24 cellular contexts compared by ENCODE assay signal in the genomic region with DNA sequence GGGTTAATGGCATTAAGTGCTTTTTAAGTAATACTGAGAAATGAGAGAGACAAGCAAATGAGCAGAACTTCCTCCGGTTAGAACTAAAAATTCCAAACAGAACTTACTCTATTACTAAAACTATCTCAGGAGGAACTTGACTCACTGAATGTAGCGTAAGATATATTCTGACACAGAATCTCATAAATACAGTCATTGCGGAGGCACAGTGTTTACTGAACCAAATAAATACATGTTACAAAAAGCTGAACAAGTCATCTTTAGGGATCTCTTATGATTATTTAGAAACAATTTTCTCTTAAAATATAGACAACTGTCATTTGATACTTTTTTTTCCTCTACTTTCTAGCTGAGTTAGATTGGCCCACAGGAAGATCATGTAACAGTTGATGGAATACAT.
DNase-seq lines count a peak whose midpoint lies in the region; ATAC-seq, FAIRE-seq and TF ChIP-seq lines count a peak whose summit lies in the region.
"Had no signal": no experiment of that assay in that cellular context is flagged by ENCODE, and none has a peak within 500 bp of the region (broad histone marks: within the 10 kb centered on the region; RNA-seq: fewer than 3 reads in every experiment).

No MANE protein-coding gene starts in this region.

- no peak for FAIRE-seq in kidney (lab: Jason Lieb, UNC)
- FAIRE-seq: bronchial epithelial cell, HTR-8/SVneo had no signal

- H2BK15ac ChIP-seq in IMR-90 (ENCODE audit: low read depth, low read length) = no peak overlapping the region

- no peaks in the 10 kb centered on the region for H4K20me1 ChIP-seq in IMR-90 (ENCODE audit: insufficient read depth, low read length)
- H4K20me1 ChIP-seq in PC-9 (ENCODE audit: insufficient read depth) = no peaks in the 10 kb centered on the region

- 0 out of 2 replicates have a peak overlapping the region, but pooled peaks have one; percentile 36 for H3K9ac ChIP-seq in IMR-90 (ENCODE audit: low read depth, low read length)
- H3K9ac ChIP-seq in kidney (ENCODE audit: low read length in 2 of 2) = no peak overlapping the region

- intact Hi-C loops in IMR-90 (cut with micrococcal nuclease) (loop anchor here (2.0 to 10.0 kb wide), 3 partner anchors 86 to 282 kb away; no protein-coding TSS in a partner anchor), PC-9 (cut with micrococcal nuclease; ENCODE audit: unreplicated experiment) (no loop called here), kidney (cut with DNase I) (no loop called here)
- intact Hi-C loops in naive thymus-derived CD4-positive, alpha-beta T cell (cut with micrococcal nuclease) = no loop called here

- H4K91ac ChIP-seq in IMR-90 (ENCODE audit: insufficient read depth, low read depth, low read length) = no peak overlapping the region

- no peak overlapping the region; the same call in 1 of the 2 replicates for H4K5ac ChIP-seq in IMR-90 (ENCODE audit: low read depth, low read length)

- no peaks in the 10 kb centered on the region; the same call in 1 of the 2 replicates for H3K9me1 ChIP-seq in IMR-90 (ENCODE audit: insufficient read depth, low read length)

- H3K4me1 ChIP-seq in IMR-90 (ENCODE audit: control insufficient read depth, insufficient read depth, low read length) (peaks cover 3% of the 10 kb centered on the region), PC-9 (replicated peaks; ENCODE audit: insufficient read depth) (no peaks in the 10 kb centered on the region), kidney (ENCODE audit: control insufficient read depth in 1 of 2, insufficient read depth in 1 of 2, low read depth in 1 of 2, low read length in 2 of 2) (peaks cover 0 to 3% of the 10 kb centered on the region in 2 donors)
- H3K4me1 ChIP-seq in naive thymus-derived CD4-positive, alpha-beta T cell (ENCODE audit: control insufficient read depth in 2 of 2, insufficient read depth in 2 of 2, low read length in 2 of 2) = peaks cover 10 to 16% of the 10 kb centered on the region in 2 donors
- H3K4me1 ChIP-seq: left lung, thyroid gland had no signal

- H3K4me3 Mint-ChIP-seq in naive thymus-derived CD4-positive, alpha-beta T cell = no peak overlapping the region
- H3K4me3 Mint-ChIP-seq: CD4-positive, CD25-positive, alpha-beta regulatory T cell; endodermal cell; nephron progenitor cell had no signal

- TF ChIP-seq RAD21 in IMR-90 (IDR thresholded peaks at IDR 0.05; ENCODE audit: low read length) = no peak

- H4K8ac ChIP-seq in IMR-90 (ENCODE audit: low read depth in 2 of 2, low read length in 2 of 2) = no peak overlapping the region

- no peak for TF ChIP-seq POLR2A in IMR-90 (IDR thresholded peaks at IDR 0.05; ENCODE audit: low read depth, low read length)

- no peaks in the 10 kb centered on the region for H3K27me3 ChIP-seq in IMR-90 (ENCODE audit: control insufficient read depth, insufficient read depth, low read length)
- no peaks in the 10 kb centered on the region for H3K27me3 ChIP-seq in naive thymus-derived CD4-positive, alpha-beta T cell (ENCODE audit: control insufficient read depth in 2 of 2, insufficient read depth in 2 of 2, low read length in 2 of 2)
- H3K27me3 ChIP-seq in PC-9 (ENCODE audit: insufficient read depth, low read depth) = no peaks in the 10 kb centered on the region
- H3K27me3 ChIP-seq: left lung, thyroid gland had no signal

- dilution Hi-C loops in IMR-90 (cut with HindIII; ENCODE audit: low sequenced_read_pairs, unreplicated experiment) = no loop called here

- peak overlapping the region in 7 of 9 donors; percentile 11 to 67 (median 43) for H3K27ac Mint-ChIP-seq in naive thymus-derived CD4-positive, alpha-beta T cell
- H3K27ac Mint-ChIP-seq: endodermal cell, nephron progenitor cell had no signal

- in situ Hi-C loops in IMR-90 (cut with MboI; ENCODE audit: low sequenced_read_pairs) = no loop called here

- TF ChIP-seq CTCF in IMR-90 (conservative IDR thresholded peaks at IDR 0.05; ENCODE audit: low read depth, low read length) = no peak
- no peak for TF ChIP-seq CTCF in PC-9 (conservative IDR thresholded peaks at IDR 0.05)
- no peak for TF ChIP-seq CTCF in kidney (IDR thresholded peaks at IDR 0.05; ENCODE audit: borderline replicate concordance, extremely low read depth, insufficient read depth)

- H3K4me2 ChIP-seq in IMR-90 (ENCODE audit: low read depth, low read length) (peak overlapping the region; percentile 66; the same call in 1 of the 2 replicates), PC-9 (no peak overlapping the region)

- no CpG with 5 or more reads among the region's 3 CpGs for WGBS in IMR-90 (ENCODE audit: extremely low coverage in 2 of 2, insufficient read length in 1 of 2), 2 experiments

- H3K9me3 ChIP-seq in IMR-90 (ENCODE audit: control insufficient read depth, insufficient read depth, low read length) (no peaks in the 10 kb centered on the region), PC-9 (ENCODE audit: insufficient read depth, low read depth) (no peaks in the 10 kb centered on the region), kidney (ENCODE audit: control insufficient read depth in 1 of 2, low read length in 2 of 2) (no peaks in the 10 kb centered on the region)
- H3K9me3 ChIP-seq in naive thymus-derived CD4-positive, alpha-beta T cell (ENCODE audit: control insufficient read depth in 2 of 3, low read length in 3 of 3) = no peaks in the 10 kb centered on the region
- H3K9me3 ChIP-seq: left lung, psoas muscle, thyroid gland had no signal

- no peak overlapping the region for H3K14ac ChIP-seq in IMR-90 (replicated peaks; ENCODE audit: low read depth, low read length)

- peaks cover 8 to 28% (median 24%) of the 10 kb centered on the region in 5 donors for H3K36me3 Mint-ChIP-seq in naive thymus-derived CD4-positive, alpha-beta T cell

- peaks cover 6 to 48% (median 38%) of the 10 kb centered on the region in 7 donors for H3K4me1 Mint-ChIP-seq in naive thymus-derived CD4-positive, alpha-beta T cell

- CTCF ChIA-PET in IMR-90 (lab: Yijun Ruan, JAX) (no interaction called here), PC-9 (lab: Charles Lee) (no interaction called here)
- CTCF ChIA-PET in naive thymus-derived CD4-positive, alpha-beta T cell (lab: Charles Lee) = interaction anchor here (0.6 to 1.4 kb wide), 2 partner anchors 9 to 1369 kb away, joined by 3 to 4 read pairs; no protein-coding TSS in a partner anchor

- no peaks in the 10 kb centered on the region for H3K9me2 ChIP-seq in PC-9 (ENCODE audit: insufficient read depth)

- H3K27ac ChIP-seq in IMR-90 (ENCODE audit: insufficient read depth, low read length) (no peak overlapping the region; the same call in 1 of the 2 replicates), PC-9 (no peak overlapping the region), kidney (ENCODE audit: low read depth in 2 of 2, low read length in 2 of 2) (no peak overlapping the region)
- no peak overlapping the region for H3K27ac ChIP-seq in naive thymus-derived CD4-positive, alpha-beta T cell (ENCODE audit: low read depth, low read length)
- H3K27ac ChIP-seq: coronary artery, left lung, psoas muscle, thyroid gland had no signal

- no peak overlapping the region; the same call in 1 of the 2 replicates for H2BK120ac ChIP-seq in IMR-90 (ENCODE audit: low read depth, low read length)

- peaks cover 0 to 4% (median 0%) of the 10 kb centered on the region in 11 donors for H3K9me3 Mint-ChIP-seq in naive thymus-derived CD4-positive, alpha-beta T cell
- H3K9me3 Mint-ChIP-seq: CD4-positive, CD25-positive, alpha-beta regulatory T cell; endodermal cell; nephron progenitor cell had no signal

- H2BK5ac ChIP-seq in IMR-90 (ENCODE audit: low read depth, low read length, poor library complexity, severe bottlenecking) = peak overlapping the region; percentile 77

- BruUV-seq in IMR-90 (replicated peaks; lab: Mats Ljungman, UMichigan) (no TSS peak), PC-9 (replicated peaks; lab: Mats Ljungman, UMichigan) (no TSS peak)

- H3K79me1 ChIP-seq in IMR-90 (ENCODE audit: low read depth in 1 of 2, low read length in 2 of 2) = peaks cover 6 to 32% of the 10 kb centered on the region in 2 experiments

- no peak overlapping the region for H3K56ac ChIP-seq in IMR-90 (ENCODE audit: extremely low read depth, insufficient read depth, low read length)

- no peak overlapping the region for H2AK5ac ChIP-seq in IMR-90 (ENCODE audit: low read depth, low read length)

- H3K4me3 ChIP-seq in IMR-90 (ENCODE audit: insufficient read depth, low read depth, low read length) (no peak overlapping the region), PC-9 (no peak overlapping the region), kidney (ENCODE audit: low read length in 2 of 2) (no peak overlapping the region)
- H3K4me3 ChIP-seq in naive thymus-derived CD4-positive, alpha-beta T cell (ENCODE audit: low read length) = no peak overlapping the region
- H3K4me3 ChIP-seq: coronary artery, left lung, psoas muscle, thyroid gland had no signal

- no peak overlapping the region for H2AK9ac ChIP-seq in IMR-90 (replicated peaks; ENCODE audit: low read depth, low read length, poor library complexity)

- H2AFZ ChIP-seq in IMR-90 (replicated peaks; ENCODE audit: low read length, poor library complexity) = no peak overlapping the region
- no peak overlapping the region for H2AFZ ChIP-seq in PC-9

- 0 out of 2 replicates have a peak overlapping the region, but pooled peaks have one; percentile 11 for H2BK20ac ChIP-seq in IMR-90 (ENCODE audit: low read depth, low read length)

- POLR2A ChIA-PET in IMR-90 (lab: Charles Lee; ENCODE audit: unreplicated experiment) (no interaction called here), PC-9 (lab: Charles Lee; ENCODE audit: unreplicated experiment) (no interaction called here)
- POLR2A ChIA-PET in naive thymus-derived CD4-positive, alpha-beta T cell (lab: Charles Lee) = interaction anchor here (0.6 kb wide), 1 partner anchor 78 kb away, joined by 3 read pairs; no protein-coding TSS in a partner anchor

- H3K27me3 Mint-ChIP-seq in naive thymus-derived CD4-positive, alpha-beta T cell = no peaks in the 10 kb centered on the region
- H3K27me3 Mint-ChIP-seq: CD4-positive, CD25-positive, alpha-beta regulatory T cell had no signal

- ATAC-seq in GM21360 (IDR thresholded peaks at IDR 0.05; ENCODE audit: unreplicated experiment) = peak; percentile 61
- peak; percentile 90 for ATAC-seq in IMR-90 (ENCODE audit: low read depth)
- no peak for ATAC-seq in naive thymus-derived CD4-positive, alpha-beta T cell
- ATAC-seq: left lung, psoas muscle had no signal

- no peaks in the 10 kb centered on the region for H3F3A ChIP-seq in PC-9 (ENCODE audit: insufficient read depth, low read depth)

- DNase-seq in ELR (ENCODE audit: low read depth) = peak; percentile 23
- peak; percentile 81 for DNase-seq in IMR-90
- no peak for DNase-seq in naive thymus-derived CD4-positive, alpha-beta T cell
- DNase-seq in activated CD4-positive, alpha-beta T cell treated with anti-CD3 and anti-CD28 coated beads, Interleukin-2, amount 50 U/mL, for 48 hours = no peak
- DNase-seq in NCI-H226 = no peak
- no peak for DNase-seq in PC-9
- DNase-seq in kidney = no peak
- DNase-seq: activated gamma-delta T cell treated with Interleukin-2 at 50 U/mL for 16 hours; amniotic stem cell; CD4-positive, CD25-positive, alpha-beta regulatory T cell; endodermal cell; left lung; midbrain; NCI-H1417 treated with DMSO at 0.1 percent for 48 hours; NCI-H526; nephron progenitor cell; psoas muscle; stimulated activated CD4-positive, alpha-beta T cell treated with anti-CD3 and anti-CD28 coated beads, Interleukin-2, amount 100 ng/mL, for 24 hours; stimulated activated naive CD4-positive, alpha-beta T cell treated with Interleukin-2 at 50 U/mL for 16 hours; thyroid gland had no signal

- H3K23ac ChIP-seq in IMR-90 (ENCODE audit: low read depth, low read length) = peak overlapping the region; percentile 84; the same call in 1 of the 2 replicates

- H3K18ac ChIP-seq in IMR-90 (ENCODE audit: low read depth, low read length) = no peak overlapping the region; the same call in 1 of the 2 replicates

- H3K4ac ChIP-seq in IMR-90 (ENCODE audit: low read depth, low read length) = no peak overlapping the region

- H3K79me2 ChIP-seq in PC-9 (ENCODE audit: low read depth) = no peaks in the 10 kb centered on the region

- H3K36me3 ChIP-seq in IMR-90 (ENCODE audit: control insufficient read depth, insufficient read depth, low read length) (no peaks in the 10 kb centered on the region), PC-9 (ENCODE audit: low read depth) (no peaks in the 10 kb centered on the region), kidney (ENCODE audit: control insufficient read depth in 1 of 2, insufficient read depth in 2 of 2, low read length in 2 of 2) (no peaks in the 10 kb centered on the region)
- H3K36me3 ChIP-seq in naive thymus-derived CD4-positive, alpha-beta T cell (ENCODE audit: control insufficient read depth in 2 of 3, insufficient read depth in 3 of 3, low read length in 3 of 3) = peaks cover 0 to 2% (median under 1%) of the 10 kb centered on the region in 3 experiments
- H3K36me3 ChIP-seq: left lung, thyroid gland had no signal

Comparison
In these comparisons a context has a peak if more than half of its experiments do, and no peak if none do; other contexts are left out.
1. DNase-seq: peak in ELR (single experiment) and IMR-90 (single experiment); none in naive thymus-derived CD4-positive, alpha-beta T cell (0 of 9), activated CD4-positive, alpha-beta T cell treated with anti-CD3 and anti-CD28 coated beads, Interleukin-2, amount 50 U/mL, for 48 hours (0 of 2), NCI-H226 (single experiment), PC-9 (0 of 2) and kidney (single experiment).